Comparison of ENCODE assay signal across 1 cellular context in the genomic region with DNA sequence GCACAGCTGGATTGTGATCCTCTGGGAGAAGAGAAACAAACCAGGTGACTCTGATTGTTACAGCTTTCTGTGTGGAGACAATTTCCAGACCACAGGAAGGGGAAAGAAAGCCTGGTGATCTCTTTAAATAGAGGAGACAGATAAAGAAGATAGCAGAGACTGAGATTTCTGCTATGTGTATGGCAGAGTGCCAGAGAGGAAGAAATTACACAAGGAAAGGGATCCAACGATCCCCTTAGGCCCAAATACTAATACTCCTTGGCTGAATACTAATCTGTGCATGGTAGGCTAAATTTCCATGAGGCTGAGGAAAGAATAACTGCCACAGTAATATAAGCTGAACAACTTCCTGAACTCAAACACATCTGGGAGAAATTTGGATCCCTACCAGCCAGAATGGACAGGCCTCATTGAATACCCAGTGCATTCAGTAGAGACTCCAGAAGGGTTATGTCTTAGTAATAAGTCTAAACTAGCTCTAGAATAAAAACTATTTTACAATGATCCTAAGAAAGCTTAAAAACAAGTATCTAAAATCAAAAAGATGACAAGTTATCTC.
TF ChIP-seq lines count a peak whose summit lies in the region.

No MANE protein-coding gene starts in this region.

TF ChIP-seq in K562, 482 proteins besides CTCF, POLR2A, EP300 and RAD21 (continued from another document):
- TF ChIP-seq, protein P1, sequence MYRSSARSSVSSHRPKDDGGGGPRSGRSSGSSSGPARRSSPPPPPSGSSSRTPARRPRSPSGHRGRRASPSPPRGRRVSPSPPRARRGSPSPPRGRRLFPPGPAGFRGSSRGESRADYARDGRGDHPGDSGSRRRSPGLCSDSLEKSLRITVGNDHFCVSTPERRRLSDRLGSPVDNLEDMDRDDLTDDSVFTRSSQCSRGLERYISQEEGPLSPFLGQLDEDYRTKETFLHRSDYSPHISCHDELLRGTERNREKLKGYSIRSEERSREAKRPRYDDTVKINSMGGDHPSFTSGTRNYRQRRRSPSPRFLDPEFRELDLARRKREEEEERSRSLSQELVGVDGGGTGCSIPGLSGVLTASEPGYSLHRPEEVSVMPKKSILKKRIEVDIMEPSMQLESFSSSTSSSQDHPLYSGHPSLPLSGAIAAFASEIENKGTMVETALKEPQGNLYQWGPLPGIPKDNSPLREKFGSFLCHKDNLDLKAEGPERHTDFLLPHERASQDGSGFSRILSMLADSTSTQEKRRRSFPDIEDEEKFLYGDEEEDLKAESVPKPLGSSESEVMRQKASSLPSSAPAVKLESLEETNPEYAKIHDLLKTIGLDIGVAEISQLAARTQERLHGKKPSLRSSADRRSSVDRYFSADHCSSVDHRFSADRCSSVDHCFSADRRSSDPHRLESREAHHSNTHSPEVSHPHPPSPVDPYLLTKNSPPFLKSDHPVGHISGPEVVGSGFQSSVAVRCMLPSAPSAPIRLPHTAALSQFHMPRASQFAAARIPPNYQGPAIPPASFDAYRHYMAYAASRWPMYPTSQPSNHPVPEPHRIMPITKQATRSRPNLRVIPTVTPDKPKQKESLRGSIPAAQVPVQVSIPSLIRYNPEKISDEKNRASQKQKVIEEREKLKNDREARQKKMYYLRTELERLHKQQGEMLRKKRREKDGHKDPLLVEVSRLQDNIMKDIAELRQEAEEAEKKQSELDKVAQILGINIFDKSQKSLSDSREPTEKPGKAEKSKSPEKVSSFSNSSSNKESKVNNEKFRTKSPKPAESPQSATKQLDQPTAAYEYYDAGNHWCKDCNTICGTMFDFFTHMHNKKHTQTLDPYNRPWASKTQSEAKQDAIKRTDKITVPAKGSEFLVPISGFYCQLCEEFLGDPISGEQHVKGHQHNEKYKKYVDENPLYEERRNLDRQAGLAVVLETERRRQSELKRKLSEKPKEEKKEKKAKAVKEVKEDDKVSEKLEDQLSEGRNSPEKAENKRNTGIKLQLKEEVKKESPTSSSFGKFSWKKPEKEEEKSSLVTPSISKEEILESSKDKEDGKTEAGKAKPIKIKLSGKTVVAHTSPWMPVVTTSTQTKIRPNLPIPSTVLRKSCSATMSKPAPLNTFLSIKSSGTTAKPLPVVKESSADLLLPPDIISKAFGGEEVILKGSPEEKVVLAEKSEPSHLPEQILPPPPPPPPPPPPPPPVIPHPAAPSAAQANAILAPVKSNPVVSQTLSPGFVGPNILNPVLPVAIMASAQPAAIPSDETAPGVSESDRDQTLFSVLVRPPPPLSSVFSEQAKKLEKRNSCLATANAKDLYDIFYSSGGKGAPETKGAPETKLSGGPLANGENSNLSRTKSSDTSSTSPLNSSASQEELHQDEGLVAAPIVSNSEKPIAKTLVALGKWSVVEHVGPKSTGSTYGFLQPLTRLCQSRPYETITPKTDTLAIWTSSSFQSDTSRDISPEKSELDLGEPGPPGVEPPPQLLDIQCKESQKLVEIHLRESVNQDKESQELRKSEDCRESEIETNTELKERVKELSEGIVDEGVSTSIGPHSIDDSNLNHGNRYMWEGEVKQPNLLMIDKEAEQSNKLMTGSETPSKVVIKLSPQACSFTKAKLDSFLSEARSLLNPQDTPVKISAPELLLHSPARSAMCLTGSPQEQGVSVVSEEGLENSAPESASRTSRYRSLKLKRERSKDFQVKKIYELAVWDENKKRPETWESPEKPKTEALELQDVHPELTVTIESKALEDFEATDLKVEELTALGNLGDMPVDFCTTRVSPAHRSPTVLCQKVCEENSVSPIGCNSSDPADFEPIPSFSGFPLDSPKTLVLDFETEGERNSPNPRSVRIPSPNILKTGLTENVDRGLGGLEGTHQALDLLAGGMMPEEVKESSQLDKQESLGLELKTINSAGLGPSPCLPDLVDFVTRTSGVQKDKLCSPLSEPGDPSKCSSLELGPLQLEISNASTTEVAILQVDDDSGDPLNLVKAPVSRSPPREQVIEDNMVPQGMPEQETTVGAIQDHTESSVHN (IDR thresholded peaks at IDR 0.05; ENCODE audit: borderline replicate concordance in 1 of 2, low read depth in 1 of 2), result no peak
- TF ChIP-seq HDAC8 (tag; IDR thresholded peaks at IDR 0.05) (no peak), ZNF778 (CRISPR knock-in tag; IDR thresholded peaks at IDR 0.05) (no peak), E2F8 (IDR thresholded peaks at IDR 0.05; ENCODE audit: low read depth, partially characterized antibody) (no peak), RCOR1 (IDR thresholded peaks at IDR 0.05; ENCODE audit: borderline replicate concordance in 1 of 2, low read depth in 2 of 2, low read length in 2 of 2) (peak in 1 of 2 experiments; percentile 52; a peak in 1 of 4 replicates), CGGBP1 (CRISPR knock-in tag; IDR thresholded peaks at IDR 0.05) (no peak)
